Comparison of ENCODE assay signal across 21 cellular contexts in the genomic region with DNA sequence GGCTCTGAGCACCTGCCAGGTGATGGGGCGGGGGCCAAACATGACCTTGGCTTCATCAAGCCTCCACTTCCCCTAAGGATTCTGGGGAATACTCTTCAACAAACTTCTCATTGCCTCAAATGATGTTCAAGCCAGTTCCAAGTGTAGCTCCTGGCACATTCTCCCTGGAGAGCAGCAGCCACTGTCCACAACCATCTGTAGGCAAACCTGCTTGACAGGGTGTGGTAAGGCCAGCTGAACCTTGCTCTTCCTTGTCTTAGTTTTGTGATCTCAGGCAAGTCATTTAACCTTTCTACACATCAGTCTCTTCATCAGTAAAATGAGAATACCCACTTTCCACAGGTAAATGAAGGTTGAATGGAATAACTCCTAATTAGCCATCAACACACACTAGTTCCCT.
A peak's percentile ranks its signal among the peaks of the same experiment; 100 is the strongest.
DNase-seq lines count a peak whose midpoint lies in the region; ATAC-seq and TF ChIP-seq lines count a peak whose summit lies in the region.
"Had no signal": no experiment of that assay in that cellular context is flagged by ENCODE, and none has a peak within 500 bp of the region (broad histone marks: within the 10 kb centered on the region; RNA-seq: fewer than 3 reads in every experiment).

No MANE protein-coding gene starts in this region.

- no peak overlapping the region for H3K4me3 Mint-ChIP-seq in mesothelial cell of epicardium
- H3K4me3 Mint-ChIP-seq: CD14-positive monocyte; CD4-positive, alpha-beta T cell; CD8-positive, alpha-beta memory T cell; GM23338; H9 had no signal

- 100% methylated on average over 1 of the region's 1 CpG for WGBS in testis, 2 donors

- H3K27ac ChIP-seq in testis, result no peak overlapping the region
- H3K27ac ChIP-seq: A549; BLaER1 treated with 17β-estradiol and CSF1 and Interleukin-3, amounts not matched to agents 10 nM and 100 nM had no signal

- H3K4me1 Mint-ChIP-seq in mesothelial cell of epicardium, result peaks cover 51% of the 10 kb centered on the region
- H3K4me1 Mint-ChIP-seq: CD14-positive monocyte; CD8-positive, alpha-beta memory T cell had no signal

- DNase-seq in SIG-M5 treated with dmso at 0.1 percent for 504 hours (lab: John Stamatoyannopoulos, UW; ENCODE audit: unreplicated experiment) (peak; percentile 0), SIG-M5 (lab: John Stamatoyannopoulos, UW) (no peak), epithelial cell of esophagus (ENCODE audit: low read depth) (peak; percentile 27), mesothelial cell of epicardium (ENCODE audit: low spot score in 2 of 2, unreplicated experiment in 2 of 2) (no peak), testis (no peak), NCI-H510A (lab: John Stamatoyannopoulos, UW) (no peak)
- DNase-seq: 8988T; ACHN; AML-193; BE2C; CD4-positive, alpha-beta T cell; CD8-positive, alpha-beta memory T cell; DMS 273 treated with DMSO at 0.1 percent for 48 hours; DND-41; H9 had no signal

- intact Hi-C loops in testis (cut with DNase I; ENCODE audit: low total_unique reads), result no loop called here

- peaks cover 4% of the 10 kb centered on the region for H3K9me3 Mint-ChIP-seq in mesothelial cell of epicardium
- H3K9me3 Mint-ChIP-seq: GM23338, H9 had no signal

- H3K27me3 ChIP-seq in testis, result no peaks in the 10 kb centered on the region
- H3K27me3 ChIP-seq: BE2C; BLaER1 treated with 17β-estradiol and CSF1 and Interleukin-3, amounts not matched to agents 10 nM and 100 nM had no signal

- peaks cover 4% of the 10 kb centered on the region for H3K36me3 Mint-ChIP-seq in mesothelial cell of epicardium
- H3K36me3 Mint-ChIP-seq: CD14-positive monocyte; CD8-positive, alpha-beta memory T cell had no signal

- H3K9me3 ChIP-seq in testis, result no peaks in the 10 kb centered on the region
- H3K9me3 ChIP-seq: A549, BE2C had no signal

- peak overlapping the region; percentile 2 for H3K27ac Mint-ChIP-seq in mesothelial cell of epicardium
- H3K27ac Mint-ChIP-seq: CD14-positive monocyte; CD4-positive, alpha-beta T cell; CD8-positive, alpha-beta memory T cell; GM23338; H9 had no signal

- no peaks in the 10 kb centered on the region for H3K4me1 ChIP-seq in testis
- H3K4me1 ChIP-seq: A549; BLaER1 treated with 17β-estradiol and CSF1 and Interleukin-3, amounts not matched to agents 10 nM and 100 nM had no signal

- no peak for ATAC-seq in GM21381 (IDR thresholded peaks at IDR 0.05; ENCODE audit: unreplicated experiment)
- ATAC-seq: A549, GM23338, HCT116 had no signal

- H3K36me3 ChIP-seq in testis (ENCODE audit: low read depth, missing control alignments), result no peaks in the 10 kb centered on the region
- H3K36me3 ChIP-seq: BE2C; BLaER1 treated with 17β-estradiol and CSF1 and Interleukin-3, amounts not matched to agents 10 nM and 100 nM had no signal

- H3K4me3 ChIP-seq in epithelial cell of esophagus (ENCODE audit: low read length), result no peak overlapping the region
- H3K4me3 ChIP-seq in testis, result no peak overlapping the region
- H3K4me3 ChIP-seq: A549; BLaER1 treated with 17β-estradiol and CSF1 and Interleukin-3, amounts not matched to agents 10 nM and 100 nM; GM23338 had no signal

- no peaks in the 10 kb centered on the region for H3K27me3 Mint-ChIP-seq in mesothelial cell of epicardium (ENCODE audit: low read depth)

- no peak for TF ChIP-seq POLR2A in testis (IDR thresholded peaks at IDR 0.05)

- TF ChIP-seq CTCF in epithelial cell of esophagus (IDR thresholded peaks at IDR 0.05; ENCODE audit: insufficient read depth, low read depth, low read length, missing control alignments), result no peak
- no peak for TF ChIP-seq CTCF in mesothelial cell of epicardium (IDR thresholded peaks at IDR 0.05; ENCODE audit: unreplicated experiment)
- no peak for TF ChIP-seq CTCF in testis (IDR thresholded peaks at IDR 0.05)

Comparison
In these comparisons a context has a peak if more than half of its experiments do, and no peak if none do; other contexts are left out.
1. DNase-seq: peak in SIG-M5 treated with dmso at 0.1 percent for 504 hours (single experiment) and epithelial cell of esophagus (single experiment); none in SIG-M5 (single experiment), mesothelial cell of epicardium (0 of 2), testis (single experiment) and NCI-H510A (single experiment).